13 cellular contexts compared by ENCODE assay signal in the genomic region with DNA sequence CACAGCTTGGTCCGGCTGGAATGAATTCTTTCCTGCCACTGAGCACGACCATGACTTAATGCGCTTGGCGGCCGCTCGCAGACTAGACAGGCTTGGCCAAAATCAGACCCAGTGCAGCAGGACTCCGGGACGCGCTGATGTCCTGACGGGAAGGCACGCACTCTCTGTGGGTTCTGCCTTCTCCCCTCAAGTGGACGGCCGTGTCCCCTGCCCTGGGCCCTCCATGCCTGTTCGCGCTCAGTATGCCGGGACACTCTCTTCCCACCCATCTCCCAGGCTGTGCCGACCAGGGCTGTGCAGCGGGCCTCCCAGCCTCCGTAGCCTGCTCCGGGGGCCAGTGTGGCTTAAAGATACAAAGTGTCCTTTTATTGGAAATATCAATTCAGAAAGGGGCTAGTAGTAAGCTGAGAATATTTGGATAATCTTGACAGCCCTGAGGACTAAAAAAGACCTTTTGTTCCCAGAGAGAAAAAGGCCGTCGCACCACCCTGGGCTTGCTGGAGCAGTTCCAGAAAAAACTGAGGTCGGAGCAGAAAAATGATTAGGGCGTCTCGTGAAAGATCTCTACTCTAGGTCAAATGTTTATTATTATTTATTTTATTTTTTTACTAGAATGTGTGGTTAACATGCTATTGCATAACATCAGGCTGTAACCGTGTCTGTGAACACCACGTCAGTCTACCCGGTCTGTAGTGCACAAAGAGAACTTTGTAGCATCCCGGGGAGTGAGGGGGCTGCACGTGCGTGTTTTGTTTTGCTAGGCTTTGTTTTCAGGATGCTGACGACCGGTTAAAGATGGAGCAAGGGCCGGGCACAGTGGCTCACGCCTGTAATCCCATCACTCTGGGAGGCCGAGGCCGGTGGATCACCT.
DNase-seq lines count a peak whose midpoint lies in the region; ATAC-seq and TF ChIP-seq lines count a peak whose summit lies in the region.
"Had no signal": no experiment of that assay in that cellular context is flagged by ENCODE, and none has a peak within 500 bp of the region (broad histone marks: within the 10 kb centered on the region; RNA-seq: fewer than 3 reads in every experiment).

No MANE protein-coding gene starts in this region.

- TF ChIP-seq CTCF in ascending aorta (IDR thresholded peaks at IDR 0.05) (no peak), lower lobe of right lung (IDR thresholded peaks at IDR 0.05) (no peak), thoracic aorta (IDR thresholded peaks at IDR 0.05) (no peak)

- peak overlapping the region; percentile 89 to 97 for H3K27ac ChIP-seq in ascending aorta
- peak overlapping the region; percentile 62 for H3K27ac ChIP-seq in lower lobe of right lung
- peak overlapping the region; percentile 95 to 99 for H3K27ac ChIP-seq in thoracic aorta

- H3K36me3 ChIP-seq in ascending aorta (no peaks in the 10 kb centered on the region), lower lobe of right lung (no peaks in the 10 kb centered on the region), thoracic aorta (no peaks in the 10 kb centered on the region)
- H3K36me3 ChIP-seq: Peyer's patch had no signal

- H3K9me3 ChIP-seq in ascending aorta (no peaks in the 10 kb centered on the region), lower lobe of right lung (no peaks in the 10 kb centered on the region), thoracic aorta (no peaks in the 10 kb centered on the region)
- H3K9me3 ChIP-seq: Peyer's patch had no signal

- DNase-seq in ascending aorta (ENCODE audit: low spot score in 2 of 2) (peak in 1 of 2 donors; percentile 90), fibroblast of gingiva (ENCODE audit: low read depth) (peak; percentile 16), lower lobe of right lung (no peak), thoracic aorta (ENCODE audit: low spot score) (no peak), GF-D8 (lab: John Stamatoyannopoulos, UW) (no peak), HPDE6-E6E7 (ENCODE audit: extremely low spot score) (no peak), cortex of kidney (lab: John Stamatoyannopoulos, UW) (no peak), AML-193 (lab: John Stamatoyannopoulos, UW) (no peak)
- DNase-seq: activated CD4-positive, alpha-beta memory T cell treated with anti-CD3 and anti-CD28 coated beads, Interleukin-2, amount 10 ng/mL, durations not matched to agents 7 days and 5 days; activated naive CD4-positive, alpha-beta T cell treated with anti-CD3 and anti-CD28 coated beads, Interleukin-2, amount 10 ng/mL, durations not matched to agents 7 days and 5 days; CD4-positive, CD25-positive, alpha-beta regulatory T cell; Peyer's patch; stimulated activated CD8-positive, alpha-beta memory T cell treated with anti-CD3 and anti-CD28 coated beads, Interleukin-4, amount 100 ng/mL, for 48 hours had no signal

- H3K27me3 ChIP-seq in ascending aorta = no peaks in the 10 kb centered on the region
- H3K27me3 ChIP-seq in lower lobe of right lung (ENCODE audit: low read depth) = peaks cover 15% of the 10 kb centered on the region
- no peaks in the 10 kb centered on the region for H3K27me3 ChIP-seq in thoracic aorta (replicated peaks; ENCODE audit: insufficient read depth)
- H3K27me3 ChIP-seq: Peyer's patch had no signal

- ATAC-seq in lower lobe of right lung = peak in 1 of 2 donors; percentile 36
- ATAC-seq in thoracic aorta (ENCODE audit: insufficient number of reproducible peaks, low FRiP score, low read depth) = no peak

- intact Hi-C loops in ascending aorta (cut with DNase I) = loop anchor here (1.0 to 5.0 kb wide), 3 partner anchors 13 to 297 kb away; partner anchors contain the start of gene PRDM16
- intact Hi-C loops in lower lobe of right lung (cut with DNase I) = no loop called here

- H3K4me3 ChIP-seq in ascending aorta = peak overlapping the region in 1 of 2 donors; percentile 48
- no peak overlapping the region for H3K4me3 ChIP-seq in lower lobe of right lung
- H3K4me3 ChIP-seq in thoracic aorta = peak overlapping the region; percentile 48
- H3K4me3 ChIP-seq: Peyer's patch had no signal

- peaks cover 29 to 72% of the 10 kb centered on the region in 2 donors for H3K4me1 ChIP-seq in ascending aorta
- H3K4me1 ChIP-seq in lower lobe of right lung = no peaks in the 10 kb centered on the region
- H3K4me1 ChIP-seq in thoracic aorta (ENCODE audit: control insufficient read depth in 1 of 2, low read depth in 2 of 2) = peaks cover 50 to 94% of the 10 kb centered on the region in 2 donors
- H3K4me1 ChIP-seq: Peyer's patch had no signal
